Comparison of ENCODE assay signal across 14 cellular contexts in the genomic region with DNA sequence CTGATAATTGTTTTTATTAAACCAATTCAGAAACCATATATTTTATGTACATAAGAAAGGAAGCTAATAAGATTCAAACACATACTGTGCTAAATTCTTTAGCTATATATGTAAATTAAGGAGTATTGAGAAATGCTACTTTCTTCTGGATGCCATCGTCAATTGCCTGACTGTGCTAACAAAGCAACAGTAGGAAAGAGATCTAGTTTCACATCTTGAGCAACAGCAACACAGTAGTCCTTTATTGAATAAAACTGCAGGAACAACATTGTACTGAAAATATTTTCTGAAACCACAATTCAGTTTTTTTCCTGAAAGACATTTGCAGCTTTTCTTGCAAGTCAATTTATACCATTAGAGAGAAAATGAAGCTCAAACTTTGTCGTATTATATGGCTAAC.
DNase-seq lines count a peak whose midpoint lies in the region; TF ChIP-seq lines count a peak whose summit lies in the region.
"Had no signal": no experiment of that assay in that cellular context is flagged by ENCODE, and none has a peak within 500 bp of the region (broad histone marks: within the 10 kb centered on the region; RNA-seq: fewer than 3 reads in every experiment).

No MANE protein-coding gene starts in this region.

- no peaks in the 10 kb centered on the region for H3K79me2 ChIP-seq in Karpas-422 (ENCODE audit: low read length)

- intact Hi-C loops in Caco-2 (cut with micrococcal nuclease; ENCODE audit: unreplicated experiment) (no loop called here), cardiac septum (cut with DNase I) (no loop called here)

- POLR2A ChIA-PET in Caco-2 (lab: Charles Lee) = no interaction called here

- H3K27ac Mint-ChIP-seq in Caco-2 (ENCODE audit: unreplicated experiment) = no peak overlapping the region
- H3K27ac Mint-ChIP-seq: CD4-positive, CD25-positive, alpha-beta regulatory T cell had no signal

- DNase-seq in COLO829 (ENCODE audit: low spot score) (peak; percentile 13), LHCN-M2 (ENCODE audit: low read depth) (peak; percentile 50), astrocyte of the spinal cord (ENCODE audit: low read depth, low spot score) (peak; percentile 14), myocyte (ENCODE audit: low read depth) (peak; percentile 27), Karpas-422 (no peak), Caco-2 (no peak), cardiac septum (ENCODE audit: low spot score) (no peak)
- DNase-seq: CD4-positive, CD25-positive, alpha-beta regulatory T cell; DMS79 treated with DMSO at 0.1 percent for 48 hours; NCI-H1436; NCI-H2029 treated with DMSO at 0.1 percent for 48 hours; NCI-H226; NCI-H526 treated with DMSO at 0.1 percent for 48 hours; NK-92 treated with Interleukin-12 subunit alpha and Interleukin-12 subunit beta, amount 100 ng/mL, for 24 hours had no signal

- no peaks in the 10 kb centered on the region for H3K4me1 Mint-ChIP-seq in Caco-2 (ENCODE audit: low read depth, unreplicated experiment)
- H3K4me1 Mint-ChIP-seq: CD4-positive, CD25-positive, alpha-beta regulatory T cell had no signal

- H3K9me3 ChIP-seq in Karpas-422 (ENCODE audit: low read length) = no peaks in the 10 kb centered on the region; the same call in 1 of the 2 replicates
- H3K9me3 ChIP-seq in Caco-2 = no peaks in the 10 kb centered on the region

- no peaks in the 10 kb centered on the region for H3K27me3 Mint-ChIP-seq in Caco-2 (ENCODE audit: insufficient read depth, unreplicated experiment)
- H3K27me3 Mint-ChIP-seq: CD4-positive, CD25-positive, alpha-beta regulatory T cell had no signal

- in situ Hi-C loops in astrocyte of the spinal cord (cut with HindIII; ENCODE audit: low sequenced_read_pairs) = no loop called here

- H3K27me3 ChIP-seq in Karpas-422 (ENCODE audit: low read length) (no peaks in the 10 kb centered on the region), Caco-2 (replicated peaks; ENCODE audit: control insufficient read depth, insufficient read depth, low read length) (no peaks in the 10 kb centered on the region)

- H3K9me2 ChIP-seq in Karpas-422 (replicated peaks; ENCODE audit: insufficient read depth, low read length) = no peaks in the 10 kb centered on the region

- CTCF ChIA-PET in Caco-2 (lab: Charles Lee) = no interaction called here

- H4K20me1 ChIP-seq in Karpas-422 (ENCODE audit: insufficient read depth, low read depth, low read length) = no peaks in the 10 kb centered on the region

- no peaks in the 10 kb centered on the region for H3K36me3 Mint-ChIP-seq in Caco-2 (ENCODE audit: insufficient read depth, unreplicated experiment)
- H3K36me3 Mint-ChIP-seq: CD4-positive, CD25-positive, alpha-beta regulatory T cell had no signal

- H3K4me1 ChIP-seq in Karpas-422 (ENCODE audit: low read length) = no peaks in the 10 kb centered on the region
- no peaks in the 10 kb centered on the region for H3K4me1 ChIP-seq in Caco-2

- H3K4me3 Mint-ChIP-seq in Caco-2 (ENCODE audit: unreplicated experiment) = no peak overlapping the region
- H3K4me3 Mint-ChIP-seq: CD4-positive, CD25-positive, alpha-beta regulatory T cell had no signal

- H3K27ac ChIP-seq in Karpas-422 (ENCODE audit: low read length) = no peak overlapping the region

- H3K4me2 ChIP-seq in Karpas-422 (ENCODE audit: low read depth, low read length, poor library complexity, severe bottlenecking) = no peak overlapping the region

- TF ChIP-seq CTCF in astrocyte of the spinal cord (IDR thresholded peaks at IDR 0.05; ENCODE audit: low read depth, low read length) = no peak
- no peak for TF ChIP-seq CTCF in Caco-2 (IDR thresholded peaks at IDR 0.05; ENCODE audit: insufficient read depth in 1 of 2, low read depth in 1 of 2, low read length in 1 of 2, severe bottlenecking in 1 of 2, unreplicated experiment in 1 of 2)

- no TSS peak for BruUV-seq in Caco-2 (replicated peaks; lab: Mats Ljungman, UMichigan)

- no peaks in the 10 kb centered on the region for H3K9me3 Mint-ChIP-seq in Caco-2 (ENCODE audit: unreplicated experiment)

- no peak overlapping the region for H2AFZ ChIP-seq in Karpas-422 (ENCODE audit: low read length)

- H3K4me3 ChIP-seq in astrocyte of the spinal cord (ENCODE audit: low read depth, low read length) (no peak overlapping the region), Karpas-422 (ENCODE audit: low read length) (no peak overlapping the region), Caco-2 (ENCODE audit: low read depth, low read length) (no peak overlapping the region)

- H3K9ac ChIP-seq in Karpas-422 (ENCODE audit: low read length) = no peak overlapping the region

- H3K36me3 ChIP-seq in Karpas-422 (ENCODE audit: insufficient read depth, low read length) (no peaks in the 10 kb centered on the region), Caco-2 (ENCODE audit: control insufficient read depth, insufficient read depth, low read length) (no peaks in the 10 kb centered on the region)

Comparison
In these comparisons a context has a peak if more than half of its experiments do, and no peak if none do; other contexts are left out.
1. DNase-seq: peak in COLO829 (single experiment), LHCN-M2 (single experiment), astrocyte of the spinal cord (single experiment) and myocyte (single experiment); none in Karpas-422 (single experiment), Caco-2 (0 of 2) and cardiac septum (single experiment).